Comparison of ENCODE assay signal across 8 cellular contexts in the genomic region with DNA sequence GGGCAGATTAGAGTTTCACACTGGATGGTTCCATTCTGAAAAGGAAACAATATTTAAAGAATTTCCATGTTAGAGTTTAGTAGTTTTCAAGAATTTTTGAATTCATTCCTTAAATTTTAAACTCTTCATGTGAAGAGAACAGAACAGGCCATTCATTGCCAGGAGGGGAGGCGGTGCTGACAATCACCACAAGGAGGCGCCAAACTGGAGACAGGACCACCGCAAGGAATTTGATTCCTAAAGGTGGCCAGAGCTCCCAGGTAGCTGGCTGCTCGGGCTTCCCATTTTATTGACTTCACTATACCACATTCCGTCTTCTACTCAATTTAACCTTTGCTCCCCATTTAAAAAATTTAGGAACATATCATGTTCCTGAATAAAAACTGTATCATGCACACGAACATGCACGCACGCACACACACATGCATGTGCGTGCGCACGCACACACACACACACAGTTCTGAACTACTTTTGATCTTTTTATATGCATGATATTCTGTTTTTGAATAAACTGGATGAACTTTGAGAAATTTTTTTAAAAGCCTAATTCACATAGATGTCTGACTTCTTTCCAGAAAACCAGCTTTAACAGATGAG.
DNase-seq lines count a peak whose midpoint lies in the region; ATAC-seq and TF ChIP-seq lines count a peak whose summit lies in the region.

No MANE protein-coding gene starts in this region.

- ATAC-seq in Right ventricle myocardium superior (ENCODE audit: poor library complexity): no peak
- ATAC-seq in HG03196 (IDR thresholded peaks at IDR 0.05; ENCODE audit: unreplicated experiment): no peak

- H3K27me3 ChIP-seq in Karpas-422 (ENCODE audit: low read length): no peaks in the 10 kb centered on the region

- no peak overlapping the region for H2AFZ ChIP-seq in Karpas-422 (ENCODE audit: low read length)

- no peaks in the 10 kb centered on the region for H3K9me3 ChIP-seq in Karpas-422 (ENCODE audit: low read length)

- intact Hi-C loops in Right ventricle myocardium superior (cut with DNase I): no loop called here
- intact Hi-C loops in cardiac septum (cut with DNase I): no loop called here

- no peaks in the 10 kb centered on the region for H3K9me2 ChIP-seq in Karpas-422 (replicated peaks; ENCODE audit: insufficient read depth, low read length)

- H3K9ac ChIP-seq in Karpas-422 (ENCODE audit: low read length): no peak overlapping the region

- peak; percentile 76 for TF ChIP-seq CTCF in fibroblast of pulmonary artery (IDR thresholded peaks at IDR 0.05; ENCODE audit: low read length, missing control alignments)

- H3K79me2 ChIP-seq in Karpas-422 (ENCODE audit: low read length): peaks cover 7% of the 10 kb centered on the region; the same call in 1 of the 2 replicates

- peaks cover 10% of the 10 kb centered on the region; the same call in 1 of the 2 replicates for H3K4me1 ChIP-seq in Karpas-422 (ENCODE audit: low read length)

- no peak overlapping the region for H3K4me3 ChIP-seq in Karpas-422 (ENCODE audit: low read length)
- no peak overlapping the region for H3K4me3 ChIP-seq in fibroblast of pulmonary artery (replicated peaks; ENCODE audit: low read depth, low read length)

- no peak overlapping the region for H3K27ac ChIP-seq in Karpas-422 (ENCODE audit: low read length)

- H3K36me3 ChIP-seq in Karpas-422 (ENCODE audit: insufficient read depth, low read length): peaks cover 33% of the 10 kb centered on the region

- H3K4me2 ChIP-seq in Karpas-422 (ENCODE audit: low read depth, low read length, poor library complexity, severe bottlenecking): no peak overlapping the region

- DNase-seq in Right ventricle myocardium superior: peak; percentile 39
- no peak for DNase-seq in cardiac septum (ENCODE audit: low spot score)
- peak; percentile 77 for DNase-seq in Karpas-422
- DNase-seq in activated CD8-positive, alpha-beta memory T cell treated with anti-CD3 and anti-CD28 coated beads for 48 hours (ENCODE audit: low read depth in 2 of 3, low spot score in 2 of 3): peak; percentile 12 to 39 (median 25)
- DNase-seq in fibroblast of pulmonary artery (ENCODE audit: low read depth): peak; percentile 35
- DNase-seq in stimulated activated CD4-positive, alpha-beta T cell treated with anti-CD3 and anti-CD28 coated beads, Interleukin-12 subunit alpha, Interleukin-12 subunit beta, amount 100 ng/mL, for 4 hours: peak; percentile 57
- DNase-seq in putamen (ENCODE audit: low spot score): no peak

- H4K20me1 ChIP-seq in Karpas-422 (ENCODE audit: insufficient read depth, low read depth, low read length): no peaks in the 10 kb centered on the region

Comparison
In these comparisons a context has a peak if more than half of its experiments do, and no peak if none do; other contexts are left out.
1. DNase-seq: peak in Right ventricle myocardium superior (single experiment), Karpas-422 (single experiment), activated CD8-positive, alpha-beta memory T cell treated with anti-CD3 and anti-CD28 coated beads for 48 hours (3 of 3), fibroblast of pulmonary artery (single experiment) and stimulated activated CD4-positive, alpha-beta T cell treated with anti-CD3 and anti-CD28 coated beads, Interleukin-12 subunit alpha, Interleukin-12 subunit beta, amount 100 ng/mL, for 4 hours (single experiment); none in cardiac septum (single experiment) and putamen (single experiment).